14 cellular contexts compared by ENCODE assay signal in the genomic region with DNA sequence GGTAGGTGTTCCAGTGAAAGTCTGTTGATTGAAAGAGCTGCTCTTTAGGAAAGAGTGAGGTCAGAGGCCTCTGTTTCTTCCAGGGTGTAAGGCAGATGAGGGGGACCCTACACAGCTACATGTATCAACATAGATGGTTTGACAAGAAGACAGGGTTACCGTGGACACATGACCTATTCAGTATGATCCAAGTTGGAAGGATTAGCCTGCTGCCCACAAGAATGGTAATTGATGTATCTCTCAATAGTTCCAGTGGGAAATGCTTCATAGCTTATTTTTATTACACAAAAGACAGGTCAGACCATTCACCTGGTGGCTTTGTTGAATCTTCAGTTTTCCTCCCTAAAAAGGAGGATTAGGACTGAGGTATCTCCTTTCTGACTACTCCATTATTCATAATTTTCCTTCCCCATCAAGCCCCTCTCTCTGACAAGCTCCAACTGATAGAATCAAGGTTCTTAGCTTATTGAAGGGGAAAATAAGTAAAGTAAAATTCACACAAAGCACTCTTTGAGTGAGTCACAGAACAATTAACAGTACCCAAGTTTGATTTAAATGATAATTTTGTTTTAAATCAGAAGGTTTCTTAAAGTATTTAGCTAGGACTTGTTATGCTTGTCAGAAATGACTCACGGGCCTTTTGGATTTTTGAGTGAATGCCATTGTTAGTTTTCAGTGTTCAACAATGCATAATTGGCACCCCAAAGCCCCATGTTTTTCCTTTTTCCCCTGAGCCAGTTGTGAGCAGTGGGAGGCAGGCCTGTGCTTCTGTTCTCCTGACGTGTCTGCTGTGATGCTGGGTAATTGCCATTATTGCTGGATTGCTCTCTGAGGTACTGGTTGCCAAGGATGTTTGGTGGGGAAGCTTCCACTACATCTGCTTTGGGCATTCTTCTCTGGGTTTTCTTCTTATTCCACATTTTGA.
DNase-seq lines count a peak whose midpoint lies in the region; ATAC-seq lines count a peak whose summit lies in the region.
"Had no signal": no experiment of that assay in that cellular context is flagged by ENCODE, and none has a peak within 500 bp of the region (broad histone marks: within the 10 kb centered on the region; RNA-seq: fewer than 3 reads in every experiment).

No MANE protein-coding gene starts in this region.

- DNase-seq in left ventricle myocardium superior (no peak), cardiac septum (ENCODE audit: low spot score) (no peak), caudate nucleus (lab: John Stamatoyannopoulos, UW) (peak in 25 of 61 donors; percentile 2 to 76 (median 11)), lung microvascular endothelial cell (ENCODE audit: low read depth in 2 of 2) (peak; percentile 31 to 83)
- DNase-seq: activated CD4-positive, alpha-beta T cell treated with anti-CD3 and anti-CD28 coated beads, Interleukin-2, amount 50 U/mL, for 1 hour; activated naive CD4-positive, alpha-beta T cell; GDM1; NCI-H526; small intestine had no signal

- H3K27ac ChIP-seq in caudate nucleus (ENCODE audit: low read depth, low read length), result peak overlapping the region; percentile 29

- intact Hi-C loops in left ventricle myocardium superior (cut with micrococcal nuclease), result no loop called here
- intact Hi-C loops in cardiac septum (cut with DNase I), result no loop called here

- ATAC-seq in left ventricle myocardium superior (peak; percentile 14), GM21825 (IDR thresholded peaks at IDR 0.05; ENCODE audit: unreplicated experiment) (no peak), HG03432 (IDR thresholded peaks at IDR 0.05; ENCODE audit: unreplicated experiment) (no peak), HG03469 (IDR thresholded peaks at IDR 0.05; ENCODE audit: unreplicated experiment) (no peak), GM21619 (IDR thresholded peaks at IDR 0.05; ENCODE audit: unreplicated experiment) (no peak)
- ATAC-seq: left lobe of liver had no signal

Comparison
In these comparisons a context has a peak if more than half of its experiments do, and no peak if none do; other contexts are left out.
1. DNase-seq: peak in lung microvascular endothelial cell (2 of 2); none in left ventricle myocardium superior (single experiment) and cardiac septum (single experiment).